Comparison of ENCODE assay signal across 8 cellular contexts in genomic region chr16:87324411-87325275, GRCh38. TPM values are rescaled to one million over a fixed set of nuclear protein-coding genes. Genes with fewer than 3 reads are reported as not detected.
DNase-seq lines count a peak whose midpoint lies in the region; ATAC-seq and TF ChIP-seq lines count a peak whose summit lies in the region.

No MANE protein-coding gene starts in this region.

- H3K9ac ChIP-seq in NT2/D1 (ENCODE audit: insufficient read length, low read depth), result peak overlapping the region; percentile 23

- TF ChIP-seq POLR2A in gastrocnemius medialis (IDR thresholded peaks at IDR 0.05), result no peak

- H3K27me3 ChIP-seq in NT2/D1 (ENCODE audit: insufficient read depth, insufficient read length) (no peaks in the 10 kb centered on the region), gastrocnemius medialis (no peaks in the 10 kb centered on the region)

- intact Hi-C loops in left cardiac atrium (cut with DNase I), result loop anchor here (10.0 kb wide), 1 partner anchor 50 kb away; no protein-coding TSS in a partner anchor
- intact Hi-C loops in gastrocnemius medialis (cut with DNase I; ENCODE audit: low total_unique reads), result loop anchor here (2.0 kb wide), 1 partner anchor 70 kb away; no protein-coding TSS in a partner anchor

- H3K4me3 ChIP-seq in NT2/D1 (ENCODE audit: insufficient read length, low read depth) (no peak overlapping the region), gastrocnemius medialis (peak overlapping the region in 1 of 4 donors; percentile 10)

- H3K27ac ChIP-seq in gastrocnemius medialis, result peak overlapping the region; percentile 62 to 78 (median 74)

- H3K4me1 ChIP-seq in NT2/D1 (ENCODE audit: insufficient read depth, insufficient read length) (peaks cover 13% of the 10 kb centered on the region), gastrocnemius medialis (peaks cover 35 to 45% of the 10 kb centered on the region in 2 donors)

- in situ Hi-C loops in gastrocnemius medialis (cut with MboI; ENCODE audit: low sequenced_read_pairs in 4 of 4), result loop anchor here in 1 of 4 donors (10.0 kb wide), 1 partner anchor 50 kb away; no protein-coding TSS in a partner anchor

- H3K9me3 ChIP-seq in NT2/D1 (ENCODE audit: insufficient read depth, low read length) (no peaks in the 10 kb centered on the region), gastrocnemius medialis (no peaks in the 10 kb centered on the region)

- H3K36me3 ChIP-seq in NT2/D1 (ENCODE audit: insufficient read depth, insufficient read length, low read length) (peaks cover 54% of the 10 kb centered on the region), gastrocnemius medialis (peaks cover 0 to 11% of the 10 kb centered on the region in 2 donors)

- peak; percentile 74 to 87 (median 85) for TF ChIP-seq CTCF in gastrocnemius medialis (IDR thresholded peaks at IDR 0.05 in 4 of 5, conservative IDR thresholded peaks at IDR 0.05 in 1 of 5)

- DNase-seq in SHP77 (lab: John Stamatoyannopoulos, UW), result peak; percentile 23 to 33
- no peak for DNase-seq in SHP77 treated with DMSO at 0.1 percent for 48 hours (lab: John Stamatoyannopoulos, UW)
- DNase-seq in NT2/D1 (ENCODE audit: low read depth, low spot score), result peak; percentile 40
- DNase-seq in activated naive CD4-positive, alpha-beta T cell treated with anti-CD3 and anti-CD28 coated beads, Interleukin-2, amount 50 U/mL, for 16 hours, result peak; percentile 43
- no peak for DNase-seq in left cardiac atrium
- peak in 1 of 2 donors; percentile 40 for DNase-seq in gastrocnemius medialis
- DNase-seq in NK-92 (lab: John Stamatoyannopoulos, UW; ENCODE audit: unreplicated experiment), result no peak

- ATAC-seq in left cardiac atrium (peak; percentile 41 to 53), gastrocnemius medialis (peak in 1 of 2 donors; percentile 53), HG03521 (IDR thresholded peaks at IDR 0.05; ENCODE audit: unreplicated experiment) (no peak)

RNA-seq across cellular contexts. Expression of gene C16orf95, which starts 7.5 kb away (rescaled TPM):
- total RNA-seq in left cardiac atrium (1 to 10 TPM; 3.2 to 3.4 TPM), gastrocnemius medialis (1 to 10 TPM in 3 of 4 donors, under 1 TPM in 1; 0.22 to 3.8 (median 1.3) TPM)

RNA-seq across cellular contexts. Expression of gene FBXO31, which starts 58.9 kb away (rescaled TPM):
- total RNA-seq in left cardiac atrium (10 to 100 TPM; 45.6 to 50.8 TPM), gastrocnemius medialis (100 to 1,000 TPM; 156 to 264 (median 201) TPM)

Comparison
In these comparisons a context has a peak if more than half of its experiments do, and no peak if none do; other contexts are left out.
1. DNase-seq: peak in SHP77 (2 of 2), NT2/D1 (single experiment) and activated naive CD4-positive, alpha-beta T cell treated with anti-CD3 and anti-CD28 coated beads, Interleukin-2, amount 50 U/mL, for 16 hours (single experiment); none in SHP77 treated with DMSO at 0.1 percent for 48 hours (single experiment), left cardiac atrium (single experiment) and NK-92 (single experiment).